1 cellular context compared by ENCODE assay signal in the genomic region with DNA sequence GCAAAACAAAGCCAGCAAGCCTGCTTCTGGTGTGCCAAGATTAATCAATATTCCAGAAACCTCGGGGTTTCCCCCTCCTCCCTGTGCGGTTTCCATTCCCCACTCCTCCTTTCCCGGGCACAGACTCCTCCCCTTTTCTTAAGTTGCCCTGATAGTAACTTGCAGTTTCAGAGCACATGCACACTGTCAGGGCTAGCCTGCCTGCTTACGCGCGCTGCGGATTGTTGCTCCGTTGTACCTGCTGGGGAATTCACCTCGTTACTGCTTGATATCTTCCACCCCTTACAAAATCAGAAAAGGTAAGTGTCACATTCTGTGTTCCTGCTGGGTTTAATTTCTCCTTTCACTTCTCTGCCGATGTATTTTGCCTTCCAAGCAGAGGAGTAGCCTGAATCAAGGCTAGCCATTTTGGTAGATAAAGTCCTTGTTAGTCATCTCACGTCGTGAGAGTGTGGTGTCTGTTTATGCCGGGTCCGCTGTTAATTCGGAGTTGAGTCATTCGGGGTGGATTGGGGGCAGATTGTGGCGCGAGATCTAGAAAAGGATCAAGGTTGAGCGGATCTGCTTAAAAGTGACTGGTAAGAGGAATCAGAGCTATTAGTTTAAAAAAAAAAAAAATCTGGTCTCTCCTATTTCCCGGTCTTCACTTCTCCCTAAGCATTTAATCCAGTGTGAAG.
TF ChIP-seq lines count a peak whose summit lies in the region.

Gene SLC1A3, plus strand, starts transcription at position 170 of the 677 bp plus-strand sequence. CDS start 1,818 bp downstream, outside the sequence.

TF ChIP-seq in HEK293, 187 proteins besides CTCF, POLR2A, EP300 and RAD21 (continued from another document and continues in another):
- TF ChIP-seq, protein P1, sequence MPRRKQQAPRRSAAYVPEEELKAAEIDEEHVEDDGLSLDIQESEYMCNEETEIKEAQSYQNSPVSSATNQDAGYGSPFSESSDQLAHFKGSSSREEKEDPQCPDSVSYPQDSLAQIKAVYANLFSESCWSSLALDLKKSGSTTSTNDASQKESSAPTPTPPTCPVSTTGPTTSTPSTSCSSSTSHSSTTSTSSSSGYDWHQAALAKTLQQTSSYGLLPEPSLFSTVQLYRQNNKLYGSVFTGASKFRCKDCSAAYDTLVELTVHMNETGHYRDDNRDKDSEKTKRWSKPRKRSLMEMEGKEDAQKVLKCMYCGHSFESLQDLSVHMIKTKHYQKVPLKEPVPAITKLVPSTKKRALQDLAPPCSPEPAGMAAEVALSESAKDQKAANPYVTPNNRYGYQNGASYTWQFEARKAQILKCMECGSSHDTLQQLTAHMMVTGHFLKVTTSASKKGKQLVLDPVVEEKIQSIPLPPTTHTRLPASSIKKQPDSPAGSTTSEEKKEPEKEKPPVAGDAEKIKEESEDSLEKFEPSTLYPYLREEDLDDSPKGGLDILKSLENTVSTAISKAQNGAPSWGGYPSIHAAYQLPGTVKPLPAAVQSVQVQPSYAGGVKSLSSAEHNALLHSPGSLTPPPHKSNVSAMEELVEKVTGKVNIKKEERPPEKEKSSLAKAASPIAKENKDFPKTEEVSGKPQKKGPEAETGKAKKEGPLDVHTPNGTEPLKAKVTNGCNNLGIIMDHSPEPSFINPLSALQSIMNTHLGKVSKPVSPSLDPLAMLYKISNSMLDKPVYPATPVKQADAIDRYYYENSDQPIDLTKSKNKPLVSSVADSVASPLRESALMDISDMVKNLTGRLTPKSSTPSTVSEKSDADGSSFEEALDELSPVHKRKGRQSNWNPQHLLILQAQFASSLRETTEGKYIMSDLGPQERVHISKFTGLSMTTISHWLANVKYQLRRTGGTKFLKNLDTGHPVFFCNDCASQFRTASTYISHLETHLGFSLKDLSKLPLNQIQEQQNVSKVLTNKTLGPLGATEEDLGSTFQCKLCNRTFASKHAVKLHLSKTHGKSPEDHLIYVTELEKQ (tag by site-specific recombination; IDR thresholded peaks at IDR 0.05; ENCODE audit: borderline replicate concordance) = no peak
- TF ChIP-seq ZNF654 (tag by site-specific recombination; IDR thresholded peaks at IDR 0.05; ENCODE audit: low read depth) = no peak
- TF ChIP-seq ZNF157 (tag by site-specific recombination; IDR thresholded peaks at IDR 0.05) = no peak
- TF ChIP-seq, protein P2, sequence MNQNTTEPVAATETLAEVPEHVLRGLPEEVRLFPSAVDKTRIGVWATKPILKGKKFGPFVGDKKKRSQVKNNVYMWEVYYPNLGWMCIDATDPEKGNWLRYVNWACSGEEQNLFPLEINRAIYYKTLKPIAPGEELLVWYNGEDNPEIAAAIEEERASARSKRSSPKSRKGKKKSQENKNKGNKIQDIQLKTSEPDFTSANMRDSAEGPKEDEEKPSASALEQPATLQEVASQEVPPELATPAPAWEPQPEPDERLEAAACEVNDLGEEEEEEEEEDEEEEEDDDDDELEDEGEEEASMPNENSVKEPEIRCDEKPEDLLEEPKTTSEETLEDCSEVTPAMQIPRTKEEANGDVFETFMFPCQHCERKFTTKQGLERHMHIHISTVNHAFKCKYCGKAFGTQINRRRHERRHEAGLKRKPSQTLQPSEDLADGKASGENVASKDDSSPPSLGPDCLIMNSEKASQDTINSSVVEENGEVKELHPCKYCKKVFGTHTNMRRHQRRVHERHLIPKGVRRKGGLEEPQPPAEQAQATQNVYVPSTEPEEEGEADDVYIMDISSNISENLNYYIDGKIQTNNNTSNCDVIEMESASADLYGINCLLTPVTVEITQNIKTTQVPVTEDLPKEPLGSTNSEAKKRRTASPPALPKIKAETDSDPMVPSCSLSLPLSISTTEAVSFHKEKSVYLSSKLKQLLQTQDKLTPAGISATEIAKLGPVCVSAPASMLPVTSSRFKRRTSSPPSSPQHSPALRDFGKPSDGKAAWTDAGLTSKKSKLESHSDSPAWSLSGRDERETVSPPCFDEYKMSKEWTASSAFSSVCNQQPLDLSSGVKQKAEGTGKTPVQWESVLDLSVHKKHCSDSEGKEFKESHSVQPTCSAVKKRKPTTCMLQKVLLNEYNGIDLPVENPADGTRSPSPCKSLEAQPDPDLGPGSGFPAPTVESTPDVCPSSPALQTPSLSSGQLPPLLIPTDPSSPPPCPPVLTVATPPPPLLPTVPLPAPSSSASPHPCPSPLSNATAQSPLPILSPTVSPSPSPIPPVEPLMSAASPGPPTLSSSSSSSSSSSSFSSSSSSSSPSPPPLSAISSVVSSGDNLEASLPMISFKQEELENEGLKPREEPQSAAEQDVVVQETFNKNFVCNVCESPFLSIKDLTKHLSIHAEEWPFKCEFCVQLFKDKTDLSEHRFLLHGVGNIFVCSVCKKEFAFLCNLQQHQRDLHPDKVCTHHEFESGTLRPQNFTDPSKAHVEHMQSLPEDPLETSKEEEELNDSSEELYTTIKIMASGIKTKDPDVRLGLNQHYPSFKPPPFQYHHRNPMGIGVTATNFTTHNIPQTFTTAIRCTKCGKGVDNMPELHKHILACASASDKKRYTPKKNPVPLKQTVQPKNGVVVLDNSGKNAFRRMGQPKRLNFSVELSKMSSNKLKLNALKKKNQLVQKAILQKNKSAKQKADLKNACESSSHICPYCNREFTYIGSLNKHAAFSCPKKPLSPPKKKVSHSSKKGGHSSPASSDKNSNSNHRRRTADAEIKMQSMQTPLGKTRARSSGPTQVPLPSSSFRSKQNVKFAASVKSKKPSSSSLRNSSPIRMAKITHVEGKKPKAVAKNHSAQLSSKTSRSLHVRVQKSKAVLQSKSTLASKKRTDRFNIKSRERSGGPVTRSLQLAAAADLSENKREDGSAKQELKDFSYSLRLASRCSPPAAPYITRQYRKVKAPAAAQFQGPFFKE (tag by site-specific recombination; IDR thresholded peaks at IDR 0.05; ENCODE audit: borderline replicate concordance) = no peak
- TF ChIP-seq ZNF664 (tag by site-specific recombination; IDR thresholded peaks at IDR 0.05) = no peak; the same call in 1 of the 2 replicates
- peak; percentile 64 for TF ChIP-seq ZNF558 (tag by site-specific recombination; IDR thresholded peaks at IDR 0.05)
- 0 out of 2 replicates have a peak, but pooled peaks have one; percentile 18 for TF ChIP-seq HIC1 (tag by site-specific recombination; IDR thresholded peaks at IDR 0.05)
- no peak for TF ChIP-seq ZNF530 (tag by site-specific recombination; IDR thresholded peaks at IDR 0.05; ENCODE audit: low read depth)
- TF ChIP-seq ZNF37A (tag by site-specific recombination; IDR thresholded peaks at IDR 0.05) = no peak
- TF ChIP-seq KLF16 (tag by site-specific recombination; IDR thresholded peaks at IDR 0.05) = peak; percentile 55; the same call in 1 of the 2 replicates
- TF ChIP-seq, protein P3, sequence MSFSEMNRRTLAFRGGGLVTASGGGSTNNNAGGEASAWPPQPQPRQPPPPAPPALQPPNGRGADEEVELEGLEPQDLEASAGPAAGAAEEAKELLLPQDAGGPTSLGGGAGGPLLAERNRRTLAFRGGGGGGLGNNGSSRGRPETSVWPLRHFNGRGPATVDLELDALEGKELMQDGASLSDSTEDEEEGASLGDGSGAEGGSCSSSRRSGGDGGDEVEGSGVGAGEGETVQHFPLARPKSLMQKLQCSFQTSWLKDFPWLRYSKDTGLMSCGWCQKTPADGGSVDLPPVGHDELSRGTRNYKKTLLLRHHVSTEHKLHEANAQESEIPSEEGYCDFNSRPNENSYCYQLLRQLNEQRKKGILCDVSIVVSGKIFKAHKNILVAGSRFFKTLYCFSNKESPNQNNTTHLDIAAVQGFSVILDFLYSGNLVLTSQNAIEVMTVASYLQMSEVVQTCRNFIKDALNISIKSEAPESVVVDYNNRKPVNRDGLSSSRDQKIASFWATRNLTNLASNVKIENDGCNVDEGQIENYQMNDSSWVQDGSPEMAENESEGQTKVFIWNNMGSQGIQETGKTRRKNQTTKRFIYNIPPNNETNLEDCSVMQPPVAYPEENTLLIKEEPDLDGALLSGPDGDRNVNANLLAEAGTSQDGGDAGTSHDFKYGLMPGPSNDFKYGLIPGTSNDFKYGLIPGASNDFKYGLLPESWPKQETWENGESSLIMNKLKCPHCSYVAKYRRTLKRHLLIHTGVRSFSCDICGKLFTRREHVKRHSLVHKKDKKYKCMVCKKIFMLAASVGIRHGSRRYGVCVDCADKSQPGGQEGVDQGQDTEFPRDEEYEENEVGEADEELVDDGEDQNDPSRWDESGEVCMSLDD (tag by site-specific recombination; IDR thresholded peaks at IDR 0.05) = no peak
- TF ChIP-seq KLF7 (tag by site-specific recombination; IDR thresholded peaks at IDR 0.05; ENCODE audit: borderline replicate concordance) = no peak
- no peak for TF ChIP-seq ZNF670 (tag by site-specific recombination; IDR thresholded peaks at IDR 0.05; ENCODE audit: low read depth)
- TF ChIP-seq ZNF18 (tag by site-specific recombination; IDR thresholded peaks at IDR 0.05) = no peak; the same call in 1 of the 2 replicates
- TF ChIP-seq, protein P4, sequence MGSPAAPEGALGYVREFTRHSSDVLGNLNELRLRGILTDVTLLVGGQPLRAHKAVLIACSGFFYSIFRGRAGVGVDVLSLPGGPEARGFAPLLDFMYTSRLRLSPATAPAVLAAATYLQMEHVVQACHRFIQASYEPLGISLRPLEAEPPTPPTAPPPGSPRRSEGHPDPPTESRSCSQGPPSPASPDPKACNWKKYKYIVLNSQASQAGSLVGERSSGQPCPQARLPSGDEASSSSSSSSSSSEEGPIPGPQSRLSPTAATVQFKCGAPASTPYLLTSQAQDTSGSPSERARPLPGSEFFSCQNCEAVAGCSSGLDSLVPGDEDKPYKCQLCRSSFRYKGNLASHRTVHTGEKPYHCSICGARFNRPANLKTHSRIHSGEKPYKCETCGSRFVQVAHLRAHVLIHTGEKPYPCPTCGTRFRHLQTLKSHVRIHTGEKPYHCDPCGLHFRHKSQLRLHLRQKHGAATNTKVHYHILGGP (tag by site-specific recombination; IDR thresholded peaks at IDR 0.05) = no peak
- TF ChIP-seq ZNF514 (tag by site-specific recombination; IDR thresholded peaks at IDR 0.05) = no peak
- TF ChIP-seq, protein P5, sequence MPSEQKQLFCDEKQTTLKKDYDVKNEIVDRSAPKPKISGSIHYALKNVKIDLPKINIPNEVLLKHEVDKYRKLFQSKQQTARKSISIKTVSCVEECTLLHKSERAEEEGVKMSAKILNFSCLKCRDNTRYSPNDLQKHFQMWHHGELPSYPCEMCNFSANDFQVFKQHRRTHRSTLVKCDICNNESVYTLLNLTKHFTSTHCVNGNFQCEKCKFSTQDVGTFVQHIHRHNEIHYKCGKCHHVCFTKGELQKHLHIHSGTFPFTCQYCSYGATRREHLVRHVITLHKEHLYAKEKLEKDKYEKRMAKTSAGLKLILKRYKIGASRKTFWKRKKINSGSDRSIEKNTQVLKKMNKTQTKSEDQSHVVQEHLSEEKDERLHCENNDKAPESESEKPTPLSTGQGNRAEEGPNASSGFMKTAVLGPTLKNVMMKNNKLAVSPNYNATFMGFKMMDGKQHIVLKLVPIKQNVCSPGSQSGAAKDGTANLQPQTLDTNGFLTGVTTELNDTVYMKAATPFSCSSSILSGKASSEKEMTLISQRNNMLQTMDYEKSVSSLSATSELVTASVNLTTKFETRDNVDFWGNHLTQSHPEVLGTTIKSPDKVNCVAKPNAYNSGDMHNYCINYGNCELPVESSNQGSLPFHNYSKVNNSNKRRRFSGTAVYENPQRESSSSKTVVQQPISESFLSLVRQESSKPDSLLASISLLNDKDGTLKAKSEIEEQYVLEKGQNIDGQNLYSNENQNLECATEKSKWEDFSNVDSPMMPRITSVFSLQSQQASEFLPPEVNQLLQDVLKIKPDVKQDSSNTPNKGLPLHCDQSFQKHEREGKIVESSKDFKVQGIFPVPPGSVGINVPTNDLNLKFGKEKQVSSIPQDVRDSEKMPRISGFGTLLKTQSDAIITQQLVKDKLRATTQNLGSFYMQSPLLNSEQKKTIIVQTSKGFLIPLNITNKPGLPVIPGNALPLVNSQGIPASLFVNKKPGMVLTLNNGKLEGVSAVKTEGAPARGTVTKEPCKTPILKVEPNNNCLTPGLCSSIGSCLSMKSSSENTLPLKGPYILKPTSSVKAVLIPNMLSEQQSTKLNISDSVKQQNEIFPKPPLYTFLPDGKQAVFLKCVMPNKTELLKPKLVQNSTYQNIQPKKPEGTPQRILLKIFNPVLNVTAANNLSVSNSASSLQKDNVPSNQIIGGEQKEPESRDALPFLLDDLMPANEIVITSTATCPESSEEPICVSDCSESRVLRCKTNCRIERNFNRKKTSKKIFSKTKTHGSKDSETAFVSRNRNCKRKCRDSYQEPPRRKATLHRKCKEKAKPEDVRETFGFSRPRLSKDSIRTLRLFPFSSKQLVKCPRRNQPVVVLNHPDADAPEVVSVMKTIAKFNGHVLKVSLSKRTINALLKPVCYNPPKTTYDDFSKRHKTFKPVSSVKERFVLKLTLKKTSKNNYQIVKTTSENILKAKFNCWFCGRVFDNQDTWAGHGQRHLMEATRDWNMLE (tag by site-specific recombination; conservative IDR thresholded peaks at IDR 0.05; ENCODE audit: low read depth) = no peak
- TF ChIP-seq ZNF24 (tag by site-specific recombination; IDR thresholded peaks at IDR 0.05) = peak; percentile 79; the same call in 1 of the 2 replicates
- TF ChIP-seq PBX3 (CRISPR knock-in tag; IDR thresholded peaks at IDR 0.05) = no peak
- no peak for TF ChIP-seq ZNF292 (tag by site-specific recombination; IDR thresholded peaks at IDR 0.05; ENCODE audit: borderline replicate concordance, low read depth)
- TF ChIP-seq ZNF501 (tag by site-specific recombination; IDR thresholded peaks at IDR 0.05) = peak; percentile 79; the same call in 1 of the 2 replicates
- TF ChIP-seq MYNN (tag by site-specific recombination; IDR thresholded peaks at IDR 0.05; ENCODE audit: borderline replicate concordance) = no peak
